ENCODE assay signal across 8 cellular contexts in the genomic region with DNA sequence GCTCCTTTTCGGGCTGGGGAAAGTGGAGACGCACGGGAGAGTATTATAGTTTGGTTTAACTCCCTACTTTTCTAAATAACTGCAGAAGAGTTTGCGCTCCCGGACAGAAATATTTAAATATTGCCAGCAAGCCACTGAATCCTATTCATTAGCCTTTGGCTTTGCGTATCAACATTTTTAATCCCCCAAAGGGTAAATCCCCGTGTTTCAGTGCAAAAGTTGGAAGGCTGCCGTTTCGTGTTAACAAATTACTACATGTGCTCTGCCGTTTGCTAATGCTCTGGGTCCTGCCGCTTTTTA. TPM values are rescaled to one million over a fixed set of nuclear protein-coding genes. Genes with fewer than 3 reads are reported as not detected.
DNase-seq lines count a peak whose midpoint lies in the region; ATAC-seq and TF ChIP-seq lines count a peak whose summit lies in the region.

No MANE protein-coding gene starts in this region.

- H3K4me3 ChIP-seq in AG04449 (ENCODE audit: low read depth, low read length) (peak overlapping the region; percentile 80), colonic mucosa (peak overlapping the region; percentile 72)
- peak overlapping the region; percentile 74 for H3K4me3 ChIP-seq in naive thymus-derived CD4-positive, alpha-beta T cell (ENCODE audit: low read length)

- POLR2A ChIA-PET in AG04449 (lab: Yijun Ruan, JAX), result interaction anchor here (0.6 to 1.3 kb wide), 4 partner anchors 12 to 378 kb away, joined by 3 to 6 read pairs (median 3); no protein-coding TSS in a partner anchor
- POLR2A ChIA-PET in naive thymus-derived CD4-positive, alpha-beta T cell (lab: Charles Lee), result interaction anchor here (1.4 kb wide), 1 partner anchor 359 kb away, joined by 3 read pairs; no protein-coding TSS in a partner anchor

- peaks cover 0 to 4% (median 0%) of the 10 kb centered on the region in 5 donors for H3K36me3 Mint-ChIP-seq in naive thymus-derived CD4-positive, alpha-beta T cell

- CTCF ChIA-PET in AG04449 (lab: Yijun Ruan, JAX), result interaction anchor here (1.0 to 2.6 kb wide), 7 partner anchors 10 to 379 kb away, joined by 3 to 36 read pairs (median 4); no protein-coding TSS in a partner anchor
- CTCF ChIA-PET in naive thymus-derived CD4-positive, alpha-beta T cell (lab: Charles Lee), result interaction anchor here (0.8 to 1.9 kb wide), 3 partner anchors 11 to 378 kb away, joined by 3 to 6 read pairs (median 6); no protein-coding TSS in a partner anchor

- H3K4me1 Mint-ChIP-seq in naive thymus-derived CD4-positive, alpha-beta T cell, result peaks cover 20 to 36% (median 24%) of the 10 kb centered on the region in 7 donors

- H3K9ac ChIP-seq in colonic mucosa (ENCODE audit: low read depth in 2 of 2, low read length in 2 of 2), result peak overlapping the region; percentile 40 to 79

- H3K9me3 Mint-ChIP-seq in naive thymus-derived CD4-positive, alpha-beta T cell, result peaks cover 0 to 1% (median 0%) of the 10 kb centered on the region in 11 donors

- peaks cover 37 to 67% (median 54%) of the 10 kb centered on the region in 5 donors for H3K27me3 Mint-ChIP-seq in naive thymus-derived CD4-positive, alpha-beta T cell

- H3K9me3 ChIP-seq in colonic mucosa, result no peaks in the 10 kb centered on the region
- H3K9me3 ChIP-seq in naive thymus-derived CD4-positive, alpha-beta T cell (ENCODE audit: control insufficient read depth in 2 of 3, low read length in 3 of 3), result no peaks in the 10 kb centered on the region

- TF ChIP-seq EP300 in Ishikawa (IDR thresholded peaks at IDR 0.05; ENCODE audit: borderline replicate concordance), result no peak

- H3K27ac ChIP-seq in colonic mucosa, result no peak overlapping the region
- H3K27ac ChIP-seq in naive thymus-derived CD4-positive, alpha-beta T cell (ENCODE audit: low read depth, low read length), result peak overlapping the region; percentile 8

- ATAC-seq in naive thymus-derived CD4-positive, alpha-beta T cell, result no peak
- no peak for ATAC-seq in GM19467 (IDR thresholded peaks at IDR 0.05; ENCODE audit: unreplicated experiment)

- DNase-seq in AG04449 (ENCODE audit: low read depth, low spot score), result no peak
- no peak for DNase-seq in colonic mucosa
- no peak for DNase-seq in naive thymus-derived CD4-positive, alpha-beta T cell
- DNase-seq in retina, result no peak
- DNase-seq in stimulated activated CD4-positive, alpha-beta T cell treated with anti-CD3 and anti-CD28 coated beads, Interleukin-4, amount 100 ng/mL, for 1 hour, result no peak
- DNase-seq in germinal center (ENCODE audit: low spot score), result no peak

- H3K27ac Mint-ChIP-seq in naive thymus-derived CD4-positive, alpha-beta T cell, result peak overlapping the region; percentile 22 to 94 (median 56)

- TF ChIP-seq CTCF in AG04449 (IDR thresholded peaks at IDR 0.05; ENCODE audit: insufficient read depth, low read length, missing control alignments) (no peak), colonic mucosa (IDR thresholded peaks at IDR 0.05) (no peak)

- no peak for TF ChIP-seq RAD21 in Ishikawa (IDR thresholded peaks at IDR 0.05; ENCODE audit: low read depth)

- peak overlapping the region; percentile 91 to 99 (median 97) for H3K4me3 Mint-ChIP-seq in naive thymus-derived CD4-positive, alpha-beta T cell

- intact Hi-C loops in colonic mucosa (cut with DNase I), result no loop called here
- intact Hi-C loops in naive thymus-derived CD4-positive, alpha-beta T cell (cut with micrococcal nuclease), result loop anchor here (1.0 to 5.0 kb wide), 7 partner anchors 11 to 1572 kb away; partner anchors contain the start of genes DCAF4 (in 2 of the 2), RBM25 (in 2 of the 2) and SIPA1L1 (in 1 of the 2)

- no peaks in the 10 kb centered on the region for H3K27me3 ChIP-seq in colonic mucosa
- peaks cover 6 to 10% of the 10 kb centered on the region in 2 donors for H3K27me3 ChIP-seq in naive thymus-derived CD4-positive, alpha-beta T cell (ENCODE audit: control insufficient read depth in 2 of 2, insufficient read depth in 2 of 2, low read length in 2 of 2)

- H3K36me3 ChIP-seq in colonic mucosa, result no peaks in the 10 kb centered on the region
- no peaks in the 10 kb centered on the region for H3K36me3 ChIP-seq in naive thymus-derived CD4-positive, alpha-beta T cell (ENCODE audit: control insufficient read depth in 2 of 3, insufficient read depth in 3 of 3, low read length in 3 of 3)

- peaks cover 7% of the 10 kb centered on the region for H3K4me1 ChIP-seq in colonic mucosa
- H3K4me1 ChIP-seq in naive thymus-derived CD4-positive, alpha-beta T cell (ENCODE audit: control insufficient read depth in 2 of 2, insufficient read depth in 2 of 2, low read length in 2 of 2), result peaks cover 9 to 20% of the 10 kb centered on the region in 2 donors

TF ChIP-seq in Ishikawa, 13 proteins besides CTCF, POLR2A, EP300 and RAD21:
- TF ChIP-seq YY1 (IDR thresholded peaks at IDR 0.05; ENCODE audit: low read depth), result no peak
- TF ChIP-seq, protein P1, sequence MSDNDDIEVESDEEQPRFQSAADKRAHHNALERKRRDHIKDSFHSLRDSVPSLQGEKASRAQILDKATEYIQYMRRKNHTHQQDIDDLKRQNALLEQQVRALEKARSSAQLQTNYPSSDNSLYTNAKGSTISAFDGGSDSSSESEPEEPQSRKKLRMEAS (IDR thresholded peaks at IDR 0.05), result peak; percentile 9; the same call in 1 of the 2 replicates
TF ChIP-seq in Ishikawa: peak in this region for 1.

RNA-seq across cellular contexts. Expression of gene DPF3, which starts 0.4 kb away (rescaled TPM):
- total RNA-seq in colonic mucosa, result 10 to 100 TPM in 1 of 2 donors, 1 to 10 TPM in 1; 6.7 to 14.0 TPM
- total RNA-seq in naive thymus-derived CD4-positive, alpha-beta T cell, result 1 to 10 TPM in 1 of 5 experiments, under 1 TPM in 3, not detected in 1; 0.24 to 5.5 (median 0.61) TPM
- polyA plus RNA-seq in naive thymus-derived CD4-positive, alpha-beta T cell, result under 1 TPM; 0.07 to 0.66 TPM

RNA-seq across cellular contexts. Expression of gene DCAF4, which starts 32.0 kb away (rescaled TPM):
- total RNA-seq in colonic mucosa, result 10 to 100 TPM in 1 of 2 donors, 1 to 10 TPM in 1; 8.3 to 11.3 TPM
- 10 to 100 TPM; 17.6 to 37.8 (median 21.8) TPM for total RNA-seq in naive thymus-derived CD4-positive, alpha-beta T cell
- polyA plus RNA-seq in naive thymus-derived CD4-positive, alpha-beta T cell, result 10 to 100 TPM in 1 of 2 donors, 1 to 10 TPM in 1; 6.8 to 12.7 TPM
